ENCODE assay signal across 8 cellular contexts in the genomic region with DNA sequence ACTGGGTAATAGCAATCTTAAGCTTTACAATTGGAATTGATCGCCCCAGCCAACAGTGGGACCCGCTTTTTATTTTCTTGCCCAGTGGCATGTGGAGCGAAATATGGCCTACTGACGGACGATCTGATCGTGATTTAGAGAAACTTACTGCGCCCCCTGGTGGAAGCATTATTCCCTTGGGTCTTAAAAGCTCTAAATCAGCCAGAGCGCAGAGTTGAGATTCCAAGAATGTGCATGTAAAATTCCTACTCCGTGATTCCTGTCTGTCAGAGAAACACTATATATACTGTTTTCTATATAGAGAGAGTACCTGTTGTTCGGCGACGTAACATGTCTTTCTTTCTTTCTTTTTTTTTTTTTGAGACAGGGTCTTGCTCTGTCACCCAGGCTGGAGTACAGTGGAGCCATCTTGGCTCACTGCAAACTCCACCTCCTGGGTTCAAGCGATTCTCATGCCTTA. TPM values are rescaled to one million over a fixed set of nuclear protein-coding genes. Genes with fewer than 3 reads are reported as not detected.
DNase-seq lines count a peak whose midpoint lies in the region; ATAC-seq and TF ChIP-seq lines count a peak whose summit lies in the region.

No MANE protein-coding gene starts in this region.

- H4K20me1 ChIP-seq in GM23338 (replicated peaks; ENCODE audit: insufficient read depth): peaks cover 8% of the 10 kb centered on the region

- no peaks in the 10 kb centered on the region for H3K36me3 ChIP-seq in GM23338 (ENCODE audit: insufficient read depth)
- no peaks in the 10 kb centered on the region for H3K36me3 ChIP-seq in left lung

- H3K79me2 ChIP-seq in GM23338 (replicated peaks; ENCODE audit: insufficient read depth): peaks cover 12% of the 10 kb centered on the region

- H3K27ac Mint-ChIP-seq in GM23338 (no peak overlapping the region), chondrocyte (ENCODE audit: unreplicated experiment) (peak overlapping the region; percentile 87)

- peak; percentile 49 for ATAC-seq in GM23338
- peak; percentile 50 for ATAC-seq in left lung
- ATAC-seq in GM18870 (IDR thresholded peaks at IDR 0.05; ENCODE audit: unreplicated experiment): no peak

- H3K4me2 ChIP-seq in GM23338: no peak overlapping the region

- POLR2A ChIA-PET in AG04449 (lab: Yijun Ruan, JAX): interaction anchor here (0.6 to 1.9 kb wide), 7 partner anchors 13 to 93 kb away, joined by 3 to 11 read pairs (median 4); a partner anchor contains a TSS

- peak overlapping the region; percentile 8; the same call in 1 of the 2 replicates for H2AFZ ChIP-seq in GM23338

- peak overlapping the region; percentile 38; the same call in 2 of the 3 replicates for H3K4me3 Mint-ChIP-seq in GM23338
- H3K4me3 Mint-ChIP-seq in chondrocyte (ENCODE audit: unreplicated experiment): peak overlapping the region; percentile 26

- H3K9me3 Mint-ChIP-seq in GM23338 (no peaks in the 10 kb centered on the region; the same call in 2 of the 3 replicates), chondrocyte (ENCODE audit: low read depth) (no peaks in the 10 kb centered on the region)

- DNase-seq in AG04449 (ENCODE audit: low read depth, low spot score) (peak; percentile 61), GM23338 (ENCODE audit: low spot score) (peak; percentile 100), NCI-H446 treated with DMSO at 0.1 percent for 48 hours (lab: John Stamatoyannopoulos, UW) (peak; percentile 73), chondrocyte (ENCODE audit: low spot score) (no peak), left lung (peak; percentile 9 to 82)
- peak; percentile 86 to 87 for DNase-seq in activated CD4-positive, alpha-beta T cell treated with anti-CD3 and anti-CD28 coated beads for 24 hours (ENCODE audit: low read depth in 2 of 2)
- peak; percentile 92 for DNase-seq in stimulated activated CD4-positive, alpha-beta T cell treated with anti-CD3 and anti-CD28 coated beads, Interleukin-4, amount 100 ng/mL, for 24 hours

- H3F3A ChIP-seq in GM23338 (replicated peaks; ENCODE audit: low read depth): peaks cover 16% of the 10 kb centered on the region; the same call in 1 of the 2 replicates

- CTCF ChIA-PET in AG04449 (lab: Yijun Ruan, JAX): interaction anchor here (0.6 to 34.5 kb wide), 32 partner anchors 11 to 404 kb away, joined by 3 to 1993 read pairs (median 5); a partner anchor contains a TSS

- intact Hi-C loops in left lung (cut with DNase I): loop anchor here (5.0 to 10.0 kb wide), 2 partner anchors 53 to 55 kb away; no protein-coding TSS in a partner anchor

- H3K27ac ChIP-seq in GM23338 (ENCODE audit: low read depth) (no peak overlapping the region), left lung (no peak overlapping the region)

- H3K9me2 ChIP-seq in GM23338 (ENCODE audit: insufficient read depth): no peaks in the 10 kb centered on the region

- TF ChIP-seq CTCF in AG04449 (IDR thresholded peaks at IDR 0.05; ENCODE audit: insufficient read depth, low read length, missing control alignments): peak; percentile 66
- peak; percentile 81 to 95 for TF ChIP-seq CTCF in GM23338 (conservative IDR thresholded peaks at IDR 0.05; ENCODE audit: low read depth in 2 of 2)
- peak; percentile 90 for TF ChIP-seq CTCF in chondrocyte (IDR thresholded peaks at IDR 0.05)
- peak; percentile 81 to 82 for TF ChIP-seq CTCF in left lung (IDR thresholded peaks at IDR 0.05)

- H3K27me3 Mint-ChIP-seq in GM23338 (ENCODE audit: insufficient read depth, low read depth, poor library complexity) (peaks cover 14% of the 10 kb centered on the region), chondrocyte (ENCODE audit: low read depth) (no peaks in the 10 kb centered on the region)

- H3K27me3 ChIP-seq in GM23338 (ENCODE audit: insufficient read depth): no peaks in the 10 kb centered on the region
- H3K27me3 ChIP-seq in left lung: no peaks in the 10 kb centered on the region

- peaks cover 2% of the 10 kb centered on the region; the same call in 1 of the 3 replicates for H3K36me3 Mint-ChIP-seq in GM23338 (ENCODE audit: low read depth)
- no peaks in the 10 kb centered on the region for H3K36me3 Mint-ChIP-seq in chondrocyte (ENCODE audit: low read depth)

- H3K4me1 ChIP-seq in GM23338 (ENCODE audit: insufficient read depth) (peaks cover 6% of the 10 kb centered on the region), left lung (peaks cover 7 to 17% of the 10 kb centered on the region in 2 donors)

- H3K9me3 ChIP-seq in left lung: no peaks in the 10 kb centered on the region

- H3K4me1 Mint-ChIP-seq in GM23338 (peaks cover 14% of the 10 kb centered on the region), chondrocyte (ENCODE audit: low read depth) (peaks cover 19% of the 10 kb centered on the region)

- H3K4me3 ChIP-seq in AG04449 (ENCODE audit: low read depth, low read length) (no peak overlapping the region), GM23338 (0 out of 2 replicates have a peak overlapping the region, but pooled peaks have one; percentile 27), left lung (no peak overlapping the region)

TF ChIP-seq in GM23338, 12 proteins besides CTCF, POLR2A, EP300 and RAD21 (continues in another document):
- TF ChIP-seq EZH2 (IDR thresholded peaks at IDR 0.05; ENCODE audit: low read depth, unreplicated experiment): no peak

RNA-seq across cellular contexts. Expression of a gene that starts 3.7 kb away (rescaled TPM):
- total RNA-seq in GM23338 (2014; rRNA removed; shearing (Covaris generic)): 54.1 and 59.0 TPM in 2 replicates
- polyA plus RNA-seq in GM23338 (2016; fragmentation: Nextera tagmentation; extraction: Ambion mirVana): 64.3 and 66.4 TPM in 2 replicates
- 49.7 to 52.3 TPM (median 49.9 TPM) in 3 replicates for total RNA-seq in chondrocyte
- 10 to 100 TPM; 47.4 to 51.4 TPM for total RNA-seq in left lung

RNA-seq across cellular contexts. Expression of a gene that starts 15.3 kb away (rescaled TPM):
- 17.7 and 19.0 TPM in 2 replicates for total RNA-seq in GM23338 (2014; rRNA removed; shearing (Covaris generic))
- 16.1 and 18.2 TPM in 2 replicates for polyA plus RNA-seq in GM23338 (2016; fragmentation: Nextera tagmentation; extraction: Ambion mirVana)
- total RNA-seq in chondrocyte (7.3 to 12.8 TPM (median 12.6 TPM) in 3 replicates), left lung (10 to 100 TPM; 11.6 to 18.5 TPM)

RNA-seq across cellular contexts. Expression of a gene that starts 24.6 kb away (rescaled TPM):
- 3.0 and 3.5 TPM in 2 replicates for total RNA-seq in GM23338 (2014; rRNA removed; shearing (Covaris generic))
- 1.2 and 1.5 TPM in 2 replicates for polyA plus RNA-seq in GM23338 (2016; fragmentation: Nextera tagmentation; extraction: Ambion mirVana)
- 0.10 to 0.18 TPM in 2 of 3 replicates, not detected in the other for total RNA-seq in chondrocyte
- under 1 TPM; 0.21 to 0.32 TPM for total RNA-seq in left lung

RNA-seq across cellular contexts. Expression of a gene that starts 52.5 kb away (rescaled TPM):
- total RNA-seq in GM23338 (2014; rRNA removed; shearing (Covaris generic)): 0.10 and 0.35 TPM in 2 replicates
- 0.74 and 0.89 TPM in 2 replicates for polyA plus RNA-seq in GM23338 (2016; fragmentation: Nextera tagmentation; extraction: Ambion mirVana)
- 11.7 to 14.4 TPM (median 13.1 TPM) in 3 replicates for total RNA-seq in chondrocyte
- 1 to 10 TPM; 8.4 to 9.8 TPM for total RNA-seq in left lung

RNA-seq across cellular contexts. Expression of a gene that starts 56.5 kb away (rescaled TPM):
- total RNA-seq in GM23338 (2014; rRNA removed; shearing (Covaris generic)): 35.4 and 41.4 TPM in 2 replicates
- 6.2 and 7.0 TPM in 2 replicates for polyA plus RNA-seq in GM23338 (2016; fragmentation: Nextera tagmentation; extraction: Ambion mirVana)
- total RNA-seq in chondrocyte (43.6 to 49.6 TPM (median 45.5 TPM) in 3 replicates), left lung (10 to 100 TPM; 31.7 to 31.9 TPM)
